14 cellular contexts compared by ENCODE assay signal in the genomic region with DNA sequence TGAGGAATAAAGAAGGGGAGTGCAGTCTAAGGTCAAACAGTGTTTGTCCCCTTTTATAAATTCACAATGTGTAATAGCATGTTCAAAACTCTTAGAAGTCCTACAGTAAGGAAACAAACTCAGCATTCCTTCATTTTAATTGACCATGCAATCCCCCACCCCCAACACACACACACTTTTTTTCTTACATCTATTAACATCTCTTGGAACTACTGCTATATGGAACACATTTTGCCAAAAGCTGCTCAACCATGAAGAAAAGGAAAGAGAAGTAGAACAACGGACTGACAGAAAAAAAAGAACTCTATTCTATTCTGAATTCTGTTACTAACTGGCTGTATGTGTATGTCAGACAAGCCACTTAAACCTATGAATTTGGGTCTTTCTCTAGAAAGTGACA.
"Had no signal": no experiment of that assay in that cellular context is flagged by ENCODE, and none has a peak within 500 bp of the region (broad histone marks: within the 10 kb centered on the region; RNA-seq: fewer than 3 reads in every experiment).

No MANE protein-coding gene starts in this region.

- H3K9me3 ChIP-seq: esophagus muscularis mucosa, heart left ventricle, prostate gland, uterus had no signal

- H3K27me3 ChIP-seq: cardiac muscle cell, esophagus muscularis mucosa, heart left ventricle, uterus had no signal

- ATAC-seq: heart left ventricle had no signal

- H3K27ac ChIP-seq: cardiac muscle cell, prostate gland, uterus had no signal

- H3K36me3 ChIP-seq: prostate gland, uterus had no signal

- H3K4me3 ChIP-seq: cardiac muscle cell, esophagus muscularis mucosa, heart left ventricle, prostate gland, uterus had no signal

- H3K4me3 Mint-ChIP-seq: activated naive CD8-positive, alpha-beta T cell treated with anti-CD3 and anti-CD28 coated beads for 36 hours had no signal

- H3K36me3 Mint-ChIP-seq: naive B cell had no signal

- H3K27ac Mint-ChIP-seq: activated naive CD8-positive, alpha-beta T cell treated with anti-CD3 and anti-CD28 coated beads for 36 hours had no signal

- DNase-seq: activated CD4-positive, alpha-beta T cell treated with anti-CD3 and anti-CD28 coated beads, Interleukin-2, amount 50 U/mL, for 1 hour; activated effector memory CD4-positive, alpha-beta T cell treated with Interleukin-2 at 50 U/mL for 16 hours; activated naive CD8-positive, alpha-beta T cell treated with anti-CD3 and anti-CD28 coated beads for 36 hours; activated T-cell treated with anti-CD3 and anti-CD28 coated beads, Interleukin-2, amount 50 U/mL, for 1 hour; anterior cingulate cortex; foreskin fibroblast; heart left ventricle; naive B cell; stimulated activated CD4-positive, alpha-beta T cell treated with anti-CD3 and anti-CD28 coated beads, Interleukin-4, amount 100 ng/mL, for 1 hour; T-helper 2 cell; uterus had no signal

- H3K4me1 ChIP-seq: prostate gland had no signal

- H3K9me3 Mint-ChIP-seq: activated naive CD8-positive, alpha-beta T cell treated with anti-CD3 and anti-CD28 coated beads for 36 hours; naive B cell had no signal

- H3K27me3 Mint-ChIP-seq: activated naive CD8-positive, alpha-beta T cell treated with anti-CD3 and anti-CD28 coated beads for 36 hours had no signal
